ENCODE assay signal across 20 cellular contexts in the genomic region with DNA sequence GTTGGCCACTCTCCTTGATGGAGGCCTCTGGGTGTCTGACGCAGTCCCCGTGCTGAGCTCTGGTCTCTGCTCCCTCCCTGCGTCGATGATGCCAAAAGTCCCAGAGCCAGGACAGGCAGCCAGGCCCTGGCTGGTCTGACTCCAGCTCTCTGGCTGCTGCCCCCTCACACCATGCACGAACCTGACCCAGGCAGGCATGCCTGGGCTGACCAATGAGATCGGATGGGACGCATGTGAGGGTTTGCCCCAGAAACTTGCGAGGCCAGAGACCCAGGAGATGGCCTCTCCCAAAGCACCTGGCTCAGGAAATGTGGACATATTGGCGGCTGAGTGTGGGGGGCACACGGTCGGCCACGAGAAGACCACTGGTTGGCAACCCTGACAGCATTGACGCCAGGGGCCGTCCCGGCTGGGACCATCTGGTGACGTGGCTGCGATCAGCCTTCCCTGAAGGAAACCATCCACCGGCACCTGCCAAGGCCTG. TPM values are rescaled to one million over a fixed set of nuclear protein-coding genes. Genes with fewer than 3 reads are reported as not detected.
"Had no signal": no experiment of that assay in that cellular context is flagged by ENCODE, and none has a peak within 500 bp of the region (broad histone marks: within the 10 kb centered on the region; RNA-seq: fewer than 3 reads in every experiment).

No MANE protein-coding gene starts in this region.

- H3K4me3 Mint-ChIP-seq: activated naive CD4-positive, alpha-beta T cell treated with anti-CD3 and anti-CD28 coated beads, Interleukin-2, amount 50 U/mL, for 24 hours; stimulated activated memory B cell treated with anti-CD40 and anti-IgM and Interleukin-4, amounts not matched to agents 10 μg/mL and 1 μg/mL and 100 μg/mL, for 72 hours had no signal

- H3K4me3 ChIP-seq: ascending aorta, gastroesophageal sphincter, heart right ventricle, spleen, tibial nerve, uterus had no signal

- H3K27ac Mint-ChIP-seq: activated naive CD4-positive, alpha-beta T cell treated with anti-CD3 and anti-CD28 coated beads, Interleukin-2, amount 50 U/mL, for 24 hours; stimulated activated memory B cell treated with anti-CD40 and anti-IgM and Interleukin-4, amounts not matched to agents 10 μg/mL and 1 μg/mL and 100 μg/mL, for 72 hours had no signal

- H3K9me3 Mint-ChIP-seq: activated naive CD4-positive, alpha-beta T cell treated with anti-CD3 and anti-CD28 coated beads, Interleukin-2, amount 50 U/mL, for 24 hours; stimulated activated memory B cell treated with anti-CD40 and anti-IgM and Interleukin-4, amounts not matched to agents 10 μg/mL and 1 μg/mL and 100 μg/mL, for 72 hours had no signal

- H3K4me1 Mint-ChIP-seq: activated naive CD4-positive, alpha-beta T cell treated with anti-CD3 and anti-CD28 coated beads, Interleukin-2, amount 50 U/mL, for 24 hours; stimulated activated memory B cell treated with anti-CD40 and anti-IgM and Interleukin-4, amounts not matched to agents 10 μg/mL and 1 μg/mL and 100 μg/mL, for 72 hours had no signal

- ATAC-seq: esophagus mucosa; gastroesophageal sphincter; stimulated activated memory B cell treated with anti-CD40 and anti-IgM and Interleukin-4, amounts not matched to agents 10 μg/mL and 1 μg/mL and 100 μg/mL, for 72 hours had no signal

- H3K27ac ChIP-seq: ascending aorta, gastroesophageal sphincter, heart right ventricle, spleen, tibial nerve, uterus, VCaP had no signal

- H3K36me3 Mint-ChIP-seq: activated naive CD4-positive, alpha-beta T cell treated with anti-CD3 and anti-CD28 coated beads, Interleukin-2, amount 50 U/mL, for 24 hours; stimulated activated memory B cell treated with anti-CD40 and anti-IgM and Interleukin-4, amounts not matched to agents 10 μg/mL and 1 μg/mL and 100 μg/mL, for 72 hours had no signal

- H3K27me3 ChIP-seq: ascending aorta, heart right ventricle, tibial nerve, uterus had no signal

- H3K4me1 ChIP-seq: uterus had no signal

- H3K36me3 ChIP-seq: ascending aorta, gastroesophageal sphincter, heart right ventricle, spleen, tibial nerve, uterus had no signal

- H3K9me3 ChIP-seq: ascending aorta, gastroesophageal sphincter, heart right ventricle, spleen, tibial nerve, uterus had no signal

- DNase-seq: activated CD4-positive, alpha-beta T cell treated with anti-CD3 and anti-CD28 coated beads, Interleukin-2, amount 50 U/mL, for 1 hour; activated CD4-positive, CD25-positive, alpha-beta regulatory T cell treated with anti-CD3 and anti-CD28 coated beads, Interleukin-2, amount 50 U/mL, for 72 hours; activated gamma-delta T cell; cortex of kidney; effector CD4-positive, alpha-beta T cell; spleen; stimulated activated CD4-positive, alpha-beta T cell treated with anti-CD3 and anti-CD28 coated beads, Interleukin-4, amount 100 ng/mL, for 4 hours; SW 1271; T-helper 2 cell had no signal

RNA-seq across cellular contexts. Expression of gene FRMD1, which starts 51.2 kb away (rescaled TPM):
- total RNA-seq: ascending aorta, esophagus mucosa, pulmonary artery endothelial cell had no signal
- polyA plus RNA-seq: neural cell had no signal
